Comparison of ENCODE assay signal across 19 cellular contexts in the genomic region with DNA sequence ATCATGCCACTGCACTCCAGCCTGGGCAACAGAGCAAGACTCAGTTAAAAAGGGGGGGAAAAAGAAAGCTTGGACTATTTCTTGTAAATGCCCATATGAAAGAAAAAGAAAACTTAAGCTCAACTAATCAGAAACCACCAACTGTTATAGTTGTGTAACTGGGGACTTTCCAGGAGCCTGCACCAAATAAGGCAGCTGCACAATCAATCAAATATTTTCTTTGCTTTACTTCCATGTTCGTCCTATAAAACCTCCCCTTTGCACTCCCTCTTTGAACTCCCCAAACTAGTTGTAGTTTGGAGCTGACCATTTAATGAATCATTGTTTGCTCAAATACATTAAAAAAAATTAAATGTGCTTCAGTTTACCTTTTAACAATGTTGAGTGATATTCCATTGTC. TPM values are rescaled to one million over a fixed set of nuclear protein-coding genes. Genes with fewer than 3 reads are reported as not detected.
DNase-seq lines count a peak whose midpoint lies in the region; ATAC-seq and TF ChIP-seq lines count a peak whose summit lies in the region.
"Had no signal": no experiment of that assay in that cellular context is flagged by ENCODE, and none has a peak within 500 bp of the region (broad histone marks: within the 10 kb centered on the region; RNA-seq: fewer than 3 reads in every experiment).

No MANE protein-coding gene starts in this region.

- H3K9me3 Mint-ChIP-seq in stimulated activated effector memory CD8-positive, alpha-beta T cell treated with anti-CD3 and anti-CD28 coated beads, Interleukin-12 subunit alpha, Interleukin-12 subunit beta, amount 100 ng/mL, for 72 hours = no peaks in the 10 kb centered on the region
- H3K9me3 Mint-ChIP-seq: memory B cell had no signal

- H3K27ac Mint-ChIP-seq in stimulated activated effector memory CD8-positive, alpha-beta T cell treated with anti-CD3 and anti-CD28 coated beads, Interleukin-12 subunit alpha, Interleukin-12 subunit beta, amount 100 ng/mL, for 72 hours = no peak overlapping the region
- H3K27ac Mint-ChIP-seq: memory B cell, nephron had no signal

- ATAC-seq in stimulated activated effector memory CD8-positive, alpha-beta T cell treated with anti-CD3 and anti-CD28 coated beads, Interleukin-12 subunit alpha, Interleukin-12 subunit beta, amount 100 ng/mL, for 72 hours = no peak
- ATAC-seq: HepG2 had no signal

- peaks cover 15% of the 10 kb centered on the region for H3K4me1 ChIP-seq in adipocyte (ENCODE audit: control insufficient read depth, insufficient read depth, low read length)
- H3K4me1 ChIP-seq: stomach had no signal

- no peak for TF ChIP-seq CTCF in kidney epithelial cell (IDR thresholded peaks at IDR 0.05; ENCODE audit: insufficient read depth, low read length, poor library complexity, severe bottlenecking)

- DNase-seq in DMS53 (lab: John Stamatoyannopoulos, UW) (peak; percentile 40), DMS53 treated with DMSO at 0.1 percent for 48 hours (lab: John Stamatoyannopoulos, UW; ENCODE audit: unreplicated experiment) (no peak), HT-29 (ENCODE audit: low spot score) (peak; percentile 66), adipocyte (ENCODE audit: low read depth) (peak; percentile 8), kidney epithelial cell (ENCODE audit: low read depth) (peak; percentile 1), NCI-H2107 (lab: John Stamatoyannopoulos, UW) (no peak)
- DNase-seq in activated effector memory CD4-positive, alpha-beta T cell treated with Interleukin-2 at 50 U/mL for 16 hours = no peak
- DNase-seq in stimulated activated effector memory CD8-positive, alpha-beta T cell treated with anti-CD3 and anti-CD28 coated beads, Interleukin-12 subunit alpha, Interleukin-12 subunit beta, amount 100 ng/mL, for 72 hours (ENCODE audit: low spot score in 2 of 2) = no peak
- DNase-seq: anterior cingulate cortex, C1 segment of cervical spinal cord, H9, NCI-H748 treated with DMSO at 0.1 percent for 48 hours, stomach, WERI-Rb-1 had no signal

- no peak overlapping the region for H3K9ac ChIP-seq in adipocyte (ENCODE audit: low read length)

- no peaks in the 10 kb centered on the region for H3K4me1 Mint-ChIP-seq in stimulated activated effector memory CD8-positive, alpha-beta T cell treated with anti-CD3 and anti-CD28 coated beads, Interleukin-12 subunit alpha, Interleukin-12 subunit beta, amount 100 ng/mL, for 72 hours
- H3K4me1 Mint-ChIP-seq: memory B cell, nephron had no signal

- H3K27me3 ChIP-seq in adipocyte (replicated peaks; ENCODE audit: control insufficient read depth, insufficient read depth, low read length) = no peaks in the 10 kb centered on the region
- no peaks in the 10 kb centered on the region for H3K27me3 ChIP-seq in kidney epithelial cell (ENCODE audit: control insufficient read depth, insufficient read depth, low read length)
- H3K27me3 ChIP-seq: stomach had no signal

- H3K4me3 ChIP-seq in adipocyte (ENCODE audit: low read length) (no peak overlapping the region), kidney epithelial cell (ENCODE audit: low read depth, low read length) (no peak overlapping the region)
- H3K4me3 ChIP-seq: coronary artery, stomach had no signal

- H3K36me3 Mint-ChIP-seq in stimulated activated effector memory CD8-positive, alpha-beta T cell treated with anti-CD3 and anti-CD28 coated beads, Interleukin-12 subunit alpha, Interleukin-12 subunit beta, amount 100 ng/mL, for 72 hours = no peaks in the 10 kb centered on the region
- H3K36me3 Mint-ChIP-seq: memory B cell had no signal

- no peaks in the 10 kb centered on the region for H3K36me3 ChIP-seq in adipocyte (ENCODE audit: control insufficient read depth, insufficient read depth, low read length, severe bottlenecking)
- no peaks in the 10 kb centered on the region for H3K36me3 ChIP-seq in kidney epithelial cell (ENCODE audit: control insufficient read depth, insufficient read depth, low read length)
- H3K36me3 ChIP-seq: stomach, WERI-Rb-1 had no signal

- no peaks in the 10 kb centered on the region for H3K9me3 ChIP-seq in adipocyte (ENCODE audit: control insufficient read depth, low read length)
- H3K9me3 ChIP-seq: stomach had no signal

- H3K4me3 Mint-ChIP-seq in stimulated activated effector memory CD8-positive, alpha-beta T cell treated with anti-CD3 and anti-CD28 coated beads, Interleukin-12 subunit alpha, Interleukin-12 subunit beta, amount 100 ng/mL, for 72 hours = no peak overlapping the region
- H3K4me3 Mint-ChIP-seq: H9, memory B cell, nephron had no signal

RNA-seq across cellular contexts. Expression of a gene that starts 54.9 kb away (rescaled TPM):
- 0.13 and 0.18 TPM in 2 replicates for total RNA-seq in HT-29 (2014; rRNA removed; shearing (Covaris generic))
- 0.14 and 0.33 TPM in 2 replicates for total RNA-seq in kidney epithelial cell
- total RNA-seq: activated CD8-positive, alpha-beta memory T cell treated with anti-CD3 and anti-CD28 coated beads for 36 hours; HepG2 had no signal

Comparison
In these comparisons a context has a peak if more than half of its experiments do, and no peak if none do; other contexts are left out.
1. DNase-seq: peak in DMS53 (single experiment), HT-29 (single experiment), adipocyte (single experiment) and kidney epithelial cell (single experiment); none in DMS53 treated with DMSO at 0.1 percent for 48 hours (single experiment), activated effector memory CD4-positive, alpha-beta T cell treated with Interleukin-2 at 50 U/mL for 16 hours (single experiment), stimulated activated effector memory CD8-positive, alpha-beta T cell treated with anti-CD3 and anti-CD28 coated beads, Interleukin-12 subunit alpha, Interleukin-12 subunit beta, amount 100 ng/mL, for 72 hours (0 of 2) and NCI-H2107 (single experiment).